8 cellular contexts compared by ENCODE assay signal in the genomic region with DNA sequence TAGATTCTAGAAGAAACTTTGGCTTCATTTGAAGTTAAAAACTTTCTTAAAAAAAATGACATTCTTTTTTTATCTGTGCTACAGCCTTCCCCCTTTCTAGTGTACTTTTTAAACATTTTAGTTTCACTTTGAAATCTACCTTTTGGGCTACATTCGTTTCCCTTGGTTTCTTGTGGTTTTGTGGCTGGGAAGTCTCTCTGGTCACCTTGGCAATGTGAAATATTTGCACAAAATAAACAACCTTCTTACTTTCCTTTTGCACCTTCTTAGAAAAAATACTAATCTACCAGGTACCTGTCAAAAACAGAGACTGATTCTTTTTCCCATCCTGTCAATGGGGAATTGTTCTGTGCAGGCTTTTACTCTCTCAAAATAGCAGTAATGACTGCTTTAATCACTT.
A peak's percentile ranks its signal among the peaks of the same experiment; 100 is the strongest.
DNase-seq lines count a peak whose midpoint lies in the region; ATAC-seq and TF ChIP-seq lines count a peak whose summit lies in the region.

No MANE protein-coding gene starts in this region.

- H2AFZ ChIP-seq in DND-41 (ENCODE audit: low read depth, low read length), result peak overlapping the region; percentile 51; the same call in 1 of the 2 replicates

- peak; percentile 69 for DNase-seq in DND-41
- DNase-seq in activated naive CD8-positive, alpha-beta T cell treated with anti-CD3 and anti-CD28 coated beads, Interleukin-2, amount 10 ng/mL, durations not matched to agents 7 days and 5 days, result no peak
- no peak for DNase-seq in left ventricle myocardium inferior
- DNase-seq in NCI-H526 treated with DMSO at 0.1 percent for 48 hours (lab: John Stamatoyannopoulos, UW), result no peak
- no peak for DNase-seq in 8988T
- no peak for DNase-seq in COLO829 (ENCODE audit: low spot score)

- H3K27ac Mint-ChIP-seq in activated naive CD8-positive, alpha-beta T cell treated with anti-CD3 and anti-CD28 coated beads, Interleukin-2, amount 10 ng/mL, durations not matched to agents 7 days and 5 days, result peak overlapping the region; percentile 90

- peak; percentile 80 for ATAC-seq in DND-41 (ENCODE audit: insufficient read depth, low read depth)
- ATAC-seq in GM21367 (IDR thresholded peaks at IDR 0.05; ENCODE audit: unreplicated experiment), result peak; percentile 69
- ATAC-seq in HG03520 (IDR thresholded peaks at IDR 0.05; ENCODE audit: unreplicated experiment), result peak; percentile 48
- peak; percentile 55 for ATAC-seq in activated naive CD8-positive, alpha-beta T cell treated with anti-CD3 and anti-CD28 coated beads, Interleukin-2, amount 10 ng/mL, durations not matched to agents 7 days and 5 days (ENCODE audit: low read depth)

- H3K27ac ChIP-seq in DND-41 (ENCODE audit: low read length) (peak overlapping the region; percentile 79), left ventricle myocardium inferior (replicated peaks) (no peak overlapping the region)

- peak overlapping the region; percentile 5 to 51; a peak in 3 of 4 replicates for H3K4me3 ChIP-seq in DND-41 (ENCODE audit: low read depth in 1 of 2, low read length in 2 of 2)
- H3K4me3 ChIP-seq in left ventricle myocardium inferior, result no peak overlapping the region

- H3K4me1 Mint-ChIP-seq in activated naive CD8-positive, alpha-beta T cell treated with anti-CD3 and anti-CD28 coated beads, Interleukin-2, amount 10 ng/mL, durations not matched to agents 7 days and 5 days, result peaks cover 55% of the 10 kb centered on the region

- H3K27me3 Mint-ChIP-seq in activated naive CD8-positive, alpha-beta T cell treated with anti-CD3 and anti-CD28 coated beads, Interleukin-2, amount 10 ng/mL, durations not matched to agents 7 days and 5 days, result no peaks in the 10 kb centered on the region

- no peaks in the 10 kb centered on the region for H4K20me1 ChIP-seq in DND-41 (ENCODE audit: insufficient read depth, low read length)

- no peaks in the 10 kb centered on the region for H3K27me3 ChIP-seq in DND-41 (ENCODE audit: insufficient read depth, low read length, poor library complexity)
- H3K27me3 ChIP-seq in left ventricle myocardium inferior (ENCODE audit: low read depth), result peaks cover 6% of the 10 kb centered on the region

- TF ChIP-seq CTCF in DND-41 (IDR thresholded peaks at IDR 0.05; ENCODE audit: borderline replicate concordance, extremely low read depth, low read length, poor library complexity, severe bottlenecking), result no peak
- no peak for TF ChIP-seq CTCF in left ventricle myocardium inferior (IDR thresholded peaks at IDR 0.05; ENCODE audit: borderline replicate concordance)

- H3K79me2 ChIP-seq in DND-41 (ENCODE audit: insufficient read depth, low read length), result no peaks in the 10 kb centered on the region

- peak overlapping the region; percentile 74 for H3K4me2 ChIP-seq in DND-41 (ENCODE audit: insufficient read depth, low read length)

- peak overlapping the region; percentile 82 for H3K4me3 Mint-ChIP-seq in activated naive CD8-positive, alpha-beta T cell treated with anti-CD3 and anti-CD28 coated beads, Interleukin-2, amount 10 ng/mL, durations not matched to agents 7 days and 5 days

- H3K36me3 ChIP-seq in DND-41 (ENCODE audit: insufficient read depth, low read length), result no peaks in the 10 kb centered on the region
- no peaks in the 10 kb centered on the region for H3K36me3 ChIP-seq in left ventricle myocardium inferior

- H3K4me1 ChIP-seq in DND-41 (ENCODE audit: insufficient read depth, low read length) (peaks cover 51% of the 10 kb centered on the region), left ventricle myocardium inferior (no peaks in the 10 kb centered on the region)

- H3K36me3 Mint-ChIP-seq in activated naive CD8-positive, alpha-beta T cell treated with anti-CD3 and anti-CD28 coated beads, Interleukin-2, amount 10 ng/mL, durations not matched to agents 7 days and 5 days, result no peaks in the 10 kb centered on the region

- intact Hi-C loops in left ventricle myocardium inferior (cut with micrococcal nuclease), result no loop called here

- POLR2A ChIA-PET in activated naive CD8-positive, alpha-beta T cell treated with anti-CD3 and anti-CD28 coated beads, Interleukin-2, amount 10 ng/mL, durations not matched to agents 7 days and 5 days (lab: Charles Lee), result interaction anchor here (4.1 kb wide), 1 partner anchor 72 kb away, joined by 24 read pairs; no protein-coding TSS in a partner anchor

- H3K9ac ChIP-seq in DND-41 (ENCODE audit: low read depth, low read length), result peak overlapping the region; percentile 55

- H3K9me3 Mint-ChIP-seq in activated naive CD8-positive, alpha-beta T cell treated with anti-CD3 and anti-CD28 coated beads, Interleukin-2, amount 10 ng/mL, durations not matched to agents 7 days and 5 days, result no peaks in the 10 kb centered on the region

- H3K9me3 ChIP-seq in DND-41 (ENCODE audit: insufficient read depth, low read length, severe bottlenecking) (no peaks in the 10 kb centered on the region), left ventricle myocardium inferior (replicated peaks) (no peaks in the 10 kb centered on the region)
